19 cellular contexts compared by ENCODE assay signal in the genomic region with DNA sequence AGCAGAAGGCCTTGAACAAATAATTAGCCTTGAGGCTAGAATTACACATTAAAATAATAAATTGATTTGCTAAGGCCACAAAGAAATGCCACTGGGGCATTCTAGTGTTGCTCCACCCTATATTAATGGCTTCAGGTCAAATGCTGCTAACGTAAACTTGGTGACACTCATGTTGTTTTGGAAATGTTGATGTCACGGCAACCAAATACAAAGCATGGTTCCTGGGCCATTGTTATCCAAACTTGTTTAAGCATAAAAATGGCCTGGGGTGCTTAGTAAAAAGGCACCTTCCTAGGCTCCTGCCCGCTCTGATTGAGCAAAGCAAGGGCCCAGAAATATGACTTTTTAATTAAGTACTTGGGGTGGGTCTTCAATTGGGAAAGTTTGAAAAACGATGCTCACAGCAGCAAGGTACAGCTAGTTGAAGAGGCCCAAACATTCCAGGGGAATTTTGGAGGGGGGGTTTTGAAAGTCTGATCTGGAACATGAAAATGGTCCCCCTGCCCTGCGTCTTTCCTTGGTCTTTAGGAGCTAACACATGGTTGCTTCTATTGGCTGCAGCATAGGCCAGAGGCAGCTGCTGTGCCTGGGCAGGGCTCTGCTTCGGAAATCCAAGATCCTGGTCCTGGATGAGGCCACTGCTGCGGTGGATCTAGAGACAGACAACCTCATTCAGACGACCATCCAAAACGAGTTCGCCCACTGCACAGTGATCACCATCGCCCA.
DNase-seq lines count a peak whose midpoint lies in the region; ATAC-seq and TF ChIP-seq lines count a peak whose summit lies in the region.
"Had no signal": no experiment of that assay in that cellular context is flagged by ENCODE, and none has a peak within 500 bp of the region (broad histone marks: within the 10 kb centered on the region; RNA-seq: fewer than 3 reads in every experiment).

No MANE protein-coding gene starts in this region.

- no peak overlapping the region for H3K4me3 Mint-ChIP-seq in type B pancreatic cell
- H3K4me3 Mint-ChIP-seq: activated B cell treated with CpG ODN at 0.5 μM for 24 hours; activated naive CD8-positive, alpha-beta T cell treated with anti-CD3 and anti-CD28 coated beads, Interleukin-2, amount 50 U/mL, for 24 hours; IgD-negative memory B cell; T-helper 17 cell had no signal

- no peaks in the 10 kb centered on the region for H3K27me3 ChIP-seq in NT2/D1 (ENCODE audit: insufficient read depth, insufficient read length)
- H3K27me3 ChIP-seq: breast epithelium, esophagus squamous epithelium, sigmoid colon had no signal

- intact Hi-C loops in left ventricle myocardium superior (cut with micrococcal nuclease) = no loop called here
- intact Hi-C loops in cardiac septum (cut with DNase I) = no loop called here

- peak overlapping the region; percentile 17 for H3K27ac Mint-ChIP-seq in type B pancreatic cell
- H3K27ac Mint-ChIP-seq: activated B cell treated with CpG ODN at 0.5 μM for 24 hours; activated naive CD8-positive, alpha-beta T cell treated with anti-CD3 and anti-CD28 coated beads, Interleukin-2, amount 50 U/mL, for 24 hours; activated T-helper 2 cell treated with anti-CD3 and anti-CD28 coated beads, Interferon-gamma antibody, Interleukin-2, Interleukin-4, amounts not matched to agents 10 μg/mL and 5 μg/mL and 100 μg/mL, durations not matched to agents 14 hours and 24 hours and 36 hours; IgD-negative memory B cell; T-helper 17 cell had no signal

- H3K36me3 Mint-ChIP-seq in type B pancreatic cell = no peaks in the 10 kb centered on the region

- no peaks in the 10 kb centered on the region for H3K9me3 ChIP-seq in NT2/D1 (ENCODE audit: insufficient read depth, low read length)
- H3K9me3 ChIP-seq: breast epithelium, esophagus squamous epithelium, sigmoid colon had no signal

- H3K4me3 ChIP-seq in NT2/D1 (ENCODE audit: insufficient read length, low read depth) = no peak overlapping the region
- H3K4me3 ChIP-seq: breast epithelium, esophagus squamous epithelium, sigmoid colon had no signal

- H3K4me1 ChIP-seq in NT2/D1 (ENCODE audit: insufficient read depth, insufficient read length) = no peaks in the 10 kb centered on the region
- H3K4me1 ChIP-seq: breast epithelium had no signal

- H3K4me1 Mint-ChIP-seq in type B pancreatic cell (ENCODE audit: unreplicated experiment) = peaks cover 22% of the 10 kb centered on the region

- no peaks in the 10 kb centered on the region for H3K27me3 Mint-ChIP-seq in type B pancreatic cell
- H3K27me3 Mint-ChIP-seq: activated B cell treated with CpG ODN at 0.5 μM for 24 hours, IgD-negative memory B cell, T-helper 17 cell had no signal

- DNase-seq in left ventricle myocardium superior (no peak), cardiac septum (ENCODE audit: low spot score) (no peak), NT2/D1 (ENCODE audit: low read depth, low spot score) (peak; percentile 80), iPS-NIHi11 (ENCODE audit: low spot score) (peak; percentile 34), type B pancreatic cell (ENCODE audit: extremely low spot score, unreplicated experiment) (no peak), NCI-H446 treated with DMSO at 0.1 percent for 48 hours (lab: John Stamatoyannopoulos, UW) (no peak), NCI-H82 (lab: John Stamatoyannopoulos, UW) (no peak), NCI-H524 treated with DMSO at 0.1 percent for 48 hours (lab: John Stamatoyannopoulos, UW) (no peak)
- DNase-seq: activated B cell treated with CpG ODN at 0.5 μM for 24 hours; activated naive CD8-positive, alpha-beta T cell treated with anti-CD3 and anti-CD28 coated beads, Interleukin-2, amount 50 U/mL, for 24 hours; esophagus squamous epithelium; glutamatergic neuron; NCI-H2029 treated with DMSO at 0.1 percent for 48 hours; sigmoid colon; T-helper 17 cell had no signal

- H3K9me3 Mint-ChIP-seq in type B pancreatic cell = no peaks in the 10 kb centered on the region
- H3K9me3 Mint-ChIP-seq: activated B cell treated with CpG ODN at 0.5 μM for 24 hours; activated naive CD8-positive, alpha-beta T cell treated with anti-CD3 and anti-CD28 coated beads, Interleukin-2, amount 50 U/mL, for 24 hours; activated T-helper 2 cell treated with anti-CD3 and anti-CD28 coated beads, Interferon-gamma antibody, Interleukin-2, Interleukin-4, amounts not matched to agents 10 μg/mL and 5 μg/mL and 100 μg/mL, durations not matched to agents 14 hours and 24 hours and 36 hours had no signal

- no peaks in the 10 kb centered on the region for H3K36me3 ChIP-seq in NT2/D1 (ENCODE audit: insufficient read depth, insufficient read length, low read length)
- H3K36me3 ChIP-seq: breast epithelium, esophagus squamous epithelium, sigmoid colon had no signal

- ATAC-seq in left ventricle myocardium superior = peak; percentile 27
- ATAC-seq: activated naive CD8-positive, alpha-beta T cell treated with anti-CD3 and anti-CD28 coated beads, Interleukin-2, amount 50 U/mL, for 24 hours; Right ventricle myocardium inferior; T-helper 17 cell had no signal

- no peak for TF ChIP-seq CTCF in type B pancreatic cell (conservative IDR thresholded peaks at IDR 0.05)

- peak overlapping the region; percentile 50 for H3K9ac ChIP-seq in NT2/D1 (ENCODE audit: insufficient read length, low read depth)

Comparison
In these comparisons a context has a peak if more than half of its experiments do, and no peak if none do; other contexts are left out.
1. DNase-seq: peak in NT2/D1 (single experiment) and iPS-NIHi11 (single experiment); none in left ventricle myocardium superior (single experiment), cardiac septum (single experiment), type B pancreatic cell (single experiment), NCI-H446 treated with DMSO at 0.1 percent for 48 hours (single experiment), NCI-H82 (single experiment) and NCI-H524 treated with DMSO at 0.1 percent for 48 hours (single experiment).